In genomic region chr15:89113263-89113662, GRCh38 we compare ENCODE assay signal across 1 cellular context.
TF ChIP-seq lines count a peak whose summit lies in the region.

No MANE protein-coding gene starts in this region.

TF ChIP-seq in GM12878, 131 proteins besides CTCF, POLR2A, EP300 and RAD21:
- TF ChIP-seq, protein P1, sequence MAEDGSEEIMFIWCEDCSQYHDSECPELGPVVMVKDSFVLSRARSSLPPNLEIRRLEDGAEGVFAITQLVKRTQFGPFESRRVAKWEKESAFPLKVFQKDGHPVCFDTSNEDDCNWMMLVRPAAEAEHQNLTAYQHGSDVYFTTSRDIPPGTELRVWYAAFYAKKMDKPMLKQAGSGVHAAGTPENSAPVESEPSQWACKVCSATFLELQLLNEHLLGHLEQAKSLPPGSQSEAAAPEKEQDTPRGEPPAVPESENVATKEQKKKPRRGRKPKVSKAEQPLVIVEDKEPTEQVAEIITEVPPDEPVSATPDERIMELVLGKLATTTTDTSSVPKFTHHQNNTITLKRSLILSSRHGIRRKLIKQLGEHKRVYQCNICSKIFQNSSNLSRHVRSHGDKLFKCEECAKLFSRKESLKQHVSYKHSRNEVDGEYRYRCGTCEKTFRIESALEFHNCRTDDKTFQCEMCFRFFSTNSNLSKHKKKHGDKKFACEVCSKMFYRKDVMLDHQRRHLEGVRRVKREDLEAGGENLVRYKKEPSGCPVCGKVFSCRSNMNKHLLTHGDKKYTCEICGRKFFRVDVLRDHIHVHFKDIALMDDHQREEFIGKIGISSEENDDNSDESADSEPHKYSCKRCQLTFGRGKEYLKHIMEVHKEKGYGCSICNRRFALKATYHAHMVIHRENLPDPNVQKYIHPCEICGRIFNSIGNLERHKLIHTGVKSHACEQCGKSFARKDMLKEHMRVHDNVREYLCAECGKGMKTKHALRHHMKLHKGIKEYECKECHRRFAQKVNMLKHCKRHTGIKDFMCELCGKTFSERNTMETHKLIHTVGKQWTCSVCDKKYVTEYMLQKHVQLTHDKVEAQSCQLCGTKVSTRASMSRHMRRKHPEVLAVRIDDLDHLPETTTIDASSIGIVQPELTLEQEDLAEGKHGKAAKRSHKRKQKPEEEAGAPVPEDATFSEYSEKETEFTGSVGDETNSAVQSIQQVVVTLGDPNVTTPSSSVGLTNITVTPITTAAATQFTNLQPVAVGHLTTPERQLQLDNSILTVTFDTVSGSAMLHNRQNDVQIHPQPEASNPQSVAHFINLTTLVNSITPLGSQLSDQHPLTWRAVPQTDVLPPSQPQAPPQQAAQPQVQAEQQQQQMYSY (CRISPR knock-in tag; IDR thresholded peaks at IDR 0.05), result no peak
- TF ChIP-seq NBN (IDR thresholded peaks at IDR 0.05) (no peak), ZNF687 (IDR thresholded peaks at IDR 0.05) (no peak), NRF1 (conservative IDR thresholded peaks at IDR 0.05; ENCODE audit: low read depth, low read length) (no peak), EED (IDR thresholded peaks at IDR 0.05; ENCODE audit: low read depth) (no peak), KLF5 (IDR thresholded peaks at IDR 0.05; ENCODE audit: partially characterized antibody) (no peak), IKZF2 (IDR thresholded peaks at IDR 0.05) (no peak), FOS (IDR thresholded peaks at IDR 0.05; ENCODE audit: borderline replicate concordance, extremely low read depth, insufficient read length) (no peak), ZBTB40 (IDR thresholded peaks at IDR 0.05; ENCODE audit: borderline replicate concordance) (no peak), CBX3 (IDR thresholded peaks at IDR 0.05; ENCODE audit: borderline replicate concordance, low read depth) (no peak), CEBPZ (IDR thresholded peaks at IDR 0.05; ENCODE audit: low read depth, low read length) (no peak), STAT1 (conservative IDR thresholded peaks at IDR 0.05) (no peak), ZNF207 (IDR thresholded peaks at IDR 0.05; ENCODE audit: borderline replicate concordance) (no peak), CEBPB (IDR thresholded peaks at IDR 0.05; ENCODE audit: borderline replicate concordance in 1 of 2, low read depth in 2 of 2, low read length in 2 of 2) (no peak)
- TF ChIP-seq, protein P2, sequence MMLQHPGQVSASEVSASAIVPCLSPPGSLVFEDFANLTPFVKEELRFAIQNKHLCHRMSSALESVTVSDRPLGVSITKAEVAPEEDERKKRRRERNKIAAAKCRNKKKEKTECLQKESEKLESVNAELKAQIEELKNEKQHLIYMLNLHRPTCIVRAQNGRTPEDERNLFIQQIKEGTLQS (IDR thresholded peaks at IDR 0.05; ENCODE audit: borderline replicate concordance, extremely low read depth, low read depth, low read length), result no peak
